ENCODE assay signal across 33 cellular contexts in the genomic region with DNA sequence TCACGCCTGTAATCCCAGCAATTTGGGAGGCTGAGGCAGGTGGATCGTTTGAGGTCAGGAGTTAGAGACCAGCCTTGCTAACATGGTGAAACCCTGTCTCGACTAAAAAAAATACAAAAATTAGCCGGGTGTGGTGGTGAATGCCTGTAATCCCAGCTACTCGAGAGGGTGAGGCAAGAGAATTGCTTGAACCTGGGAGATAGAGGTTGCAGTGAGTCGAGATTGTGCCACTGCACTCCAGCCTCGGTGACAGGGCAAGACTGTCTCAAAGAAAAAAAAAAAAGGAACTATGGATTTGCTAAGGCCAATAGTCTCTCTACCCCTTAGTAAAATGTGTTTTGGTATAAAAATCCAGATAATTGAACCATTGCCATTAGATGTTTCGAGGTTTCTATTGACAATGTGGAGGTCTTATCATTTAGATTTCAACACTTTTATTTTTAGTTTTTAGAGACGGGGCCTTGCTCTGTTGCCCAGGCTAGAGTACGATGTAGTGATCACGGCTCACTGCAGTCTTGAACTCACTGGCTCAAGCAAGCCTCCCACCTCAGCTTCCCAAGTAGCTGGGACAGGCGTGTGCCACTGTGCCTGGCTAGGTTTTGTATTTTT. TPM values are rescaled to one million over a fixed set of nuclear protein-coding genes. Genes with fewer than 3 reads are reported as not detected.
"Had no signal": no experiment of that assay in that cellular context is flagged by ENCODE, and none has a peak within 500 bp of the region (broad histone marks: within the 10 kb centered on the region; RNA-seq: fewer than 3 reads in every experiment).

No MANE protein-coding gene starts in this region.

- H2AFZ ChIP-seq: hepatocyte, neural progenitor cell had no signal

- H3K27me3 ChIP-seq: esophagus muscularis mucosa, foreskin keratinocyte, gastroesophageal sphincter, heart left ventricle, hepatocyte, left lung, neural progenitor cell, spleen, testis, tibial artery had no signal

- H3K27ac Mint-ChIP-seq: naive thymus-derived CD4-positive, alpha-beta T cell; nephron; neural progenitor cell; stimulated activated memory B cell treated with anti-CD40 and anti-IgM and Interleukin-4, amounts not matched to agents 10 μg/mL and 1 μg/mL and 100 μg/mL, for 72 hours; type B pancreatic cell had no signal

- H3K4me1 ChIP-seq: foreskin keratinocyte, gastroesophageal sphincter, heart left ventricle, left lung, neural progenitor cell, prostate gland, spleen, tibial artery had no signal

- H3K27me3 Mint-ChIP-seq: stimulated activated memory B cell treated with anti-CD40 and anti-IgM and Interleukin-4, amounts not matched to agents 10 μg/mL and 1 μg/mL and 100 μg/mL, for 72 hours had no signal

- H3K4me1 Mint-ChIP-seq: nephron; stimulated activated memory B cell treated with anti-CD40 and anti-IgM and Interleukin-4, amounts not matched to agents 10 μg/mL and 1 μg/mL and 100 μg/mL, for 72 hours had no signal

- H3K79me2 ChIP-seq: hepatocyte had no signal

- H3K27ac ChIP-seq: coronary artery, esophagus muscularis mucosa, foreskin keratinocyte, gastroesophageal sphincter, hepatocyte, left lung, neural progenitor cell, prostate gland, skin epidermis, spleen, testis, tibial artery had no signal

- H3K9me3 ChIP-seq: esophagus muscularis mucosa, gastroesophageal sphincter, heart left ventricle, left lung, prostate gland, spleen, testis, tibial artery had no signal

- H3K4me3 ChIP-seq: coronary artery, esophagus muscularis mucosa, gastroesophageal sphincter, heart left ventricle, hepatocyte, left lung, neural progenitor cell, prostate gland, skin epidermis, spleen, testis, tibial artery had no signal

- DNase-seq: dermis blood vessel endothelial cell; effector memory CD4-positive, alpha-beta T cell; foreskin keratinocyte; heart left ventricle; left cardiac atrium; left lung; mesendoderm; midbrain; naive thymus-derived CD4-positive, alpha-beta T cell; nucleus accumbens; right cardiac atrium; spleen; stimulated activated CD4-positive, alpha-beta T cell treated with anti-CD3 and anti-CD28 coated beads, Interleukin-4, amount 100 ng/mL, for 4 hours; stimulated activated naive CD8-positive, alpha-beta T cell treated with anti-CD3 and anti-CD28 coated beads, Interleukin-15, Interleukin-2, amounts not matched to agents 100 U/mL and 50 U/mL, for 24 hours; substantia nigra; testis; tibial artery had no signal

- H3K36me3 ChIP-seq: esophagus muscularis mucosa, gastroesophageal sphincter, heart left ventricle, left lung, neural progenitor cell, prostate gland, spleen, tibial artery had no signal

- H3K9ac ChIP-seq: neural progenitor cell had no signal

- H3K9me3 Mint-ChIP-seq: nephron; neural progenitor cell; stimulated activated memory B cell treated with anti-CD40 and anti-IgM and Interleukin-4, amounts not matched to agents 10 μg/mL and 1 μg/mL and 100 μg/mL, for 72 hours had no signal

- H3K36me3 Mint-ChIP-seq: neural progenitor cell; stimulated activated memory B cell treated with anti-CD40 and anti-IgM and Interleukin-4, amounts not matched to agents 10 μg/mL and 1 μg/mL and 100 μg/mL, for 72 hours; type B pancreatic cell had no signal

- H3K4me2 ChIP-seq: hepatocyte, neural progenitor cell had no signal

- H3K4me3 Mint-ChIP-seq: naive thymus-derived CD4-positive, alpha-beta T cell; nephron; neural progenitor cell; stimulated activated memory B cell treated with anti-CD40 and anti-IgM and Interleukin-4, amounts not matched to agents 10 μg/mL and 1 μg/mL and 100 μg/mL, for 72 hours; type B pancreatic cell had no signal

RNA-seq across cellular contexts. Expression of gene TXNDC2, which starts 1.1 kb away (rescaled TPM):
- total RNA-seq: dermis blood vessel endothelial cell, endothelial cell of umbilical vein, epithelial cell of proximal tubule, fibroblast of lung, foreskin keratinocyte, heart left ventricle, hepatocyte, kidney epithelial cell, mucosa of gallbladder, renal cortical epithelial cell had no signal
- polyA plus RNA-seq: naive thymus-derived CD4-positive, alpha-beta T cell; right cardiac atrium had no signal
